ENCODE assay signal across 1 cellular context in the genomic region with DNA sequence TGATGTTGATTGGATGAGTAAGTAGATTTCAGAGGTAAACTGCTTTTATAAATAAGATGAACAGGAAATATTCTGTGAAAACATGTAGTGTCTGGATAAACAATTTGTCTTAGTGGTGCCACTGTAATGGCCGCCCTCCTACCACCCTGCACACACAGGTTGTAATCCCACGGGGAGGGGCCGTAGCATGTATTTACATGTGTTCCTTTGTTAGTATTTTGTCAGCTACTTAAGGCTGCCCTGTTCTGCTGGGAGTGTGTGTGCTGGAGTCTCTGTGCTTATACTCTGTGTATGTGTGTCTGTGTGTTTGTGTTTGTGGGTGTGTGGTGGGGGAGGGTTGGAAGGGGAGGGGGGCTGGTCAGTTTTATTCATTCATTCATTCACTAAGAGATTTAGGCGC.
TF ChIP-seq lines count a peak whose summit lies in the region.

No MANE protein-coding gene starts in this region.

TF ChIP-seq in IMR-90, 13 proteins besides CTCF, POLR2A, EP300 and RAD21 (continued from another document):
- TF ChIP-seq, protein P1, sequence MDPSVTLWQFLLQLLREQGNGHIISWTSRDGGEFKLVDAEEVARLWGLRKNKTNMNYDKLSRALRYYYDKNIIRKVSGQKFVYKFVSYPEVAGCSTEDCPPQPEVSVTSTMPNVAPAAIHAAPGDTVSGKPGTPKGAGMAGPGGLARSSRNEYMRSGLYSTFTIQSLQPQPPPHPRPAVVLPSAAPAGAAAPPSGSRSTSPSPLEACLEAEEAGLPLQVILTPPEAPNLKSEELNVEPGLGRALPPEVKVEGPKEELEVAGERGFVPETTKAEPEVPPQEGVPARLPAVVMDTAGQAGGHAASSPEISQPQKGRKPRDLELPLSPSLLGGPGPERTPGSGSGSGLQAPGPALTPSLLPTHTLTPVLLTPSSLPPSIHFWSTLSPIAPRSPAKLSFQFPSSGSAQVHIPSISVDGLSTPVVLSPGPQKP (IDR thresholded peaks at IDR 0.05; ENCODE audit: borderline replicate concordance, low read depth, low read length): no peak
- TF ChIP-seq RCOR1 (IDR thresholded peaks at IDR 0.05; ENCODE audit: insufficient replicate concordance, low read length) (no peak), MXI1 (IDR thresholded peaks at IDR 0.05; ENCODE audit: borderline replicate concordance, low read depth, low read length) (no peak), MAFK (IDR thresholded peaks at IDR 0.05; ENCODE audit: low read depth, low read length) (no peak), MAZ (IDR thresholded peaks at IDR 0.05; ENCODE audit: borderline replicate concordance, low read depth, low read length) (no peak), FOS (IDR thresholded peaks at IDR 0.05; ENCODE audit: low read depth, low read length) (no peak), CHD1 (IDR thresholded peaks at IDR 0.05; ENCODE audit: low read depth, low read length) (no peak), BHLHE40 (IDR thresholded peaks at IDR 0.05; ENCODE audit: low read depth, low read length) (no peak)
